14 cellular contexts compared by ENCODE assay signal in the genomic region with DNA sequence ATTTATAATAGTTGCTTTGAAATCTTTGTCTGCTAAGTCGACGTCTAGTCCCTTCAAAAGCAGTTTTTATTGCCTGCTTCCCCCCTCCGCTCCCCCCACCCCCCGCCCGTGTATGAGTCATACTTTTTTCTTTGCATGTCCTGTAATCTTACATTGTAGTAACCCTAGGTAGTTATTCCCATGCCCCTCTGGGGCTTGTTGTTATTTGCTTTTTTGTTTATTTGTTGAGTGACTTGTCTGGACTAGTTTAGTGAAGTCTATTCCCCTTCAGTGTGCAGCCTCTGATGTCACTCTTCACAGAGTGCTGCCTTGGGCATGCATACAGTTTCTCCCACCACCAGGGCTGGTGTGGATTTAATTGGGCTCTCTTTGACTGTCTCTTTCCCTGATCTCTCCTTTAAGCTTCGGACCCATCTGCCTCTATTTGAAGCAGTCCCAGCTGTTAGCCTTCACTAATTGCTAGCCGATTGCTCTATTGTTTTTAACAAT.
A peak's percentile ranks its signal among the peaks of the same experiment; 100 is the strongest.
DNase-seq lines count a peak whose midpoint lies in the region; ATAC-seq and TF ChIP-seq lines count a peak whose summit lies in the region.
"Had no signal": no experiment of that assay in that cellular context is flagged by ENCODE, and none has a peak within 500 bp of the region (broad histone marks: within the 10 kb centered on the region; RNA-seq: fewer than 3 reads in every experiment).

No MANE protein-coding gene starts in this region.

- in situ Hi-C loops in astrocyte of the spinal cord (cut with HindIII; ENCODE audit: low sequenced_read_pairs) = no loop called here

- no peaks in the 10 kb centered on the region for H3K36me3 Mint-ChIP-seq in immature natural killer cell
- H3K36me3 Mint-ChIP-seq: CD4-positive, CD25-positive, alpha-beta regulatory T cell had no signal

- no peaks in the 10 kb centered on the region for H3K27me3 ChIP-seq in H7 (ENCODE audit: control insufficient read depth, insufficient read depth, low read length)

- 8 to 20% methylated on average over 1 to 2 of the region's 7 CpGs for WGBS in mesodermal cell (ENCODE audit: insufficient coverage in 2 of 2), 2 experiments

- no peaks in the 10 kb centered on the region for H3K9me3 Mint-ChIP-seq in immature natural killer cell

- no peaks in the 10 kb centered on the region for H3K9me3 ChIP-seq in mesodermal cell (ENCODE audit: control insufficient read depth, low read length)
- H3K9me3 ChIP-seq: psoas muscle had no signal

- H3K27me3 Mint-ChIP-seq in immature natural killer cell (ENCODE audit: low read depth in 3 of 3) = peaks cover 3 to 4% (median 4%) of the 10 kb centered on the region in 3 donors
- H3K27me3 Mint-ChIP-seq: CD4-positive, CD25-positive, alpha-beta regulatory T cell had no signal

- no peak for ATAC-seq in HG03457 (IDR thresholded peaks at IDR 0.05; ENCODE audit: unreplicated experiment)
- ATAC-seq: activated CD4-positive, CD25-positive, alpha-beta regulatory T cell treated with anti-CD3 and anti-CD28 coated beads, Interleukin-2, amount 50 U/mL, for 24 hours; psoas muscle had no signal

- no peak overlapping the region for H3K4me3 ChIP-seq in H7 (ENCODE audit: insufficient read depth, low read depth, low read length)
- H3K4me3 ChIP-seq in astrocyte of the spinal cord (ENCODE audit: low read depth, low read length) = no peak overlapping the region
- H3K4me3 ChIP-seq in mesodermal cell (ENCODE audit: extremely low read depth, insufficient read depth, low read length, poor library complexity, severe bottlenecking) = no peak overlapping the region
- H3K4me3 ChIP-seq: psoas muscle had no signal

- H3K4me1 ChIP-seq in mesodermal cell (ENCODE audit: control insufficient read depth, insufficient read depth, low read length, poor library complexity, severe bottlenecking) = peaks cover 8% of the 10 kb centered on the region
- H3K4me1 ChIP-seq: psoas muscle had no signal

- H3K27ac Mint-ChIP-seq in immature natural killer cell = no peak overlapping the region
- H3K27ac Mint-ChIP-seq: CD4-positive, CD25-positive, alpha-beta regulatory T cell had no signal

- H3K4me1 Mint-ChIP-seq in immature natural killer cell = no peaks in the 10 kb centered on the region
- H3K4me1 Mint-ChIP-seq: CD4-positive, CD25-positive, alpha-beta regulatory T cell had no signal

- DNase-seq in H7 = peak; percentile 31
- DNase-seq in NCI-H1694 treated with DMSO at 0.1 percent for 48 hours (lab: John Stamatoyannopoulos, UW) = peak; percentile 26
- peak; percentile 1 for DNase-seq in astrocyte of the spinal cord (ENCODE audit: low read depth, low spot score)
- no peak for DNase-seq in SK-N-DZ (ENCODE audit: low spot score)
- no peak for DNase-seq in T-helper 9 cell
- no peak for DNase-seq in immature natural killer cell
- DNase-seq: aorta; CD4-positive, CD25-positive, alpha-beta regulatory T cell; hippocampal formation; psoas muscle; Right ventricle myocardium superior had no signal

- no peak overlapping the region for H3K4me3 Mint-ChIP-seq in immature natural killer cell
- H3K4me3 Mint-ChIP-seq: CD4-positive, CD25-positive, alpha-beta regulatory T cell had no signal

- TF ChIP-seq CTCF in astrocyte of the spinal cord (IDR thresholded peaks at IDR 0.05; ENCODE audit: low read depth, low read length) = no peak

- peak overlapping the region; percentile 77 for H3K27ac ChIP-seq in mesodermal cell (ENCODE audit: low read depth, low read length, severe bottlenecking)
- H3K27ac ChIP-seq: psoas muscle had no signal

- H3K36me3 ChIP-seq in H7 (replicated peaks; ENCODE audit: control insufficient read depth, insufficient read depth, low read length) (no peaks in the 10 kb centered on the region), mesodermal cell (ENCODE audit: control insufficient read depth, insufficient read depth, low read length) (no peaks in the 10 kb centered on the region)

Comparison
In these comparisons a context has a peak if more than half of its experiments do, and no peak if none do; other contexts are left out.
1. DNase-seq: peak in H7 (single experiment), NCI-H1694 treated with DMSO at 0.1 percent for 48 hours (single experiment) and astrocyte of the spinal cord (single experiment); none in SK-N-DZ (single experiment), T-helper 9 cell (single experiment) and immature natural killer cell (0 of 3).